In genomic region chr12:93979189-93979588, GRCh38 we compare ENCODE assay signal across 8 cellular contexts.
DNase-seq lines count a peak whose midpoint lies in the region; ATAC-seq, FAIRE-seq and TF ChIP-seq lines count a peak whose summit lies in the region.

No MANE protein-coding gene starts in this region.

- peak in 1 of 2 experiments; percentile 47 for DNase-seq in A549 (ENCODE audit: low read depth in 1 of 2, low spot score in 1 of 2)
- no peak for DNase-seq in H9
- DNase-seq in activated CD4-positive, alpha-beta memory T cell treated with anti-CD3 and anti-CD28 coated beads for 36 hours: peak; percentile 26
- DNase-seq in immature natural killer cell: peak; percentile 15 to 34 (median 17)
- no peak for DNase-seq in KG1 (lab: John Stamatoyannopoulos, UW)
- DNase-seq in cerebellar nuclear complex (lab: John Stamatoyannopoulos, UW): no peak
- no peak for DNase-seq in posterior cingulate gyrus

- H3T11ph ChIP-seq in H9 (ENCODE audit: low read length): no peak overlapping the region

- no peak overlapping the region for H2BK5ac ChIP-seq in H9 (ENCODE audit: insufficient read length, low read length)

- CTCF ChIA-PET in A549 (lab: Yijun Ruan, JAX): interaction anchor here (0.7 to 0.9 kb wide), 4 partner anchors 13 to 123 kb away, joined by 3 read pairs; no protein-coding TSS in a partner anchor
- CTCF ChIA-PET in activated CD4-positive, alpha-beta memory T cell treated with anti-CD3 and anti-CD28 coated beads for 36 hours (lab: Charles Lee): interaction anchor here (0.6 to 7.3 kb wide), 4 partner anchors 122 to 476 kb away, joined by 3 to 66 read pairs (median 20); no protein-coding TSS in a partner anchor

- WGBS in A549 (ENCODE audit: missing lambda C conversion rate): 53% methylated on average over 2 of the region's 2 CpGs
- WGBS in H9 (ENCODE audit: extremely low coverage, insufficient read length, low lambda C conversion rate): no CpG with 5 or more reads among the region's 2 CpGs

- no peak overlapping the region for H4K8ac ChIP-seq in H9 (replicated peaks; ENCODE audit: insufficient read length, low read depth, low read length)

- TF ChIP-seq CTCF in A549 (IDR thresholded peaks at IDR 0.05) (peak; percentile 49), H9 (conservative IDR thresholded peaks at IDR 0.05) (peak; percentile 49)

- peak; percentile 66 to 80 for TF ChIP-seq RAD21 in A549 (conservative IDR thresholded peaks at IDR 0.05 in 1 of 2, IDR thresholded peaks at IDR 0.05 in 1 of 2)

- H3K27me3 ChIP-seq in H9 (ENCODE audit: insufficient read depth, low read length): no peaks in the 10 kb centered on the region

- H3K4me3 ChIP-seq in A549: no peak overlapping the region

- no peak overlapping the region for H2AFZ ChIP-seq in H9 (ENCODE audit: low read length)

- no peak overlapping the region for H3K23ac ChIP-seq in H9 (ENCODE audit: insufficient read length, low read depth, low read length)

- POLR2A ChIA-PET in A549 (lab: Yijun Ruan, JAX): interaction anchor here (0.7 to 1.1 kb wide), 2 partner anchors 195 to 278 kb away, joined by 3 to 4 read pairs; no protein-coding TSS in a partner anchor
- POLR2A ChIA-PET in activated CD4-positive, alpha-beta memory T cell treated with anti-CD3 and anti-CD28 coated beads for 36 hours (lab: Charles Lee): no interaction called here

- intact Hi-C loops in activated CD4-positive, alpha-beta memory T cell treated with anti-CD3 and anti-CD28 coated beads for 36 hours (cut with micrococcal nuclease): loop anchor here (1.0 to 2.0 kb wide), 3 partner anchors 212 to 476 kb away; no protein-coding TSS in a partner anchor
- intact Hi-C loops in posterior cingulate gyrus (cut with DNase I): loop anchor here (2.0 to 10.0 kb wide), 2 partner anchors 212 to 404 kb away; partner anchors contain the start of gene SOCS2

- H2BK12ac ChIP-seq in H9 (ENCODE audit: insufficient read length, low read depth, low read length): no peak overlapping the region

- H2BK15ac ChIP-seq in H9 (ENCODE audit: low read depth, low read length): no peak overlapping the region

- no peak overlapping the region for H4K5ac ChIP-seq in H9 (ENCODE audit: insufficient read length, low read depth, low read length)

- no peak for TF ChIP-seq POLR2A in A549 (IDR thresholded peaks at IDR 0.05; ENCODE audit: low read length)

- H3K27ac ChIP-seq in A549: no peak overlapping the region
- H3K27ac ChIP-seq in H9 (ENCODE audit: insufficient read length, low read depth, low read length): no peak overlapping the region

- no peak overlapping the region for H2AK5ac ChIP-seq in H9 (ENCODE audit: insufficient read length, low read length)

- H2BK120ac ChIP-seq in H9 (ENCODE audit: low read depth, low read length, poor library complexity, severe bottlenecking): no peak overlapping the region

- no peak overlapping the region for H3K18ac ChIP-seq in H9 (ENCODE audit: insufficient read length, low read depth, low read length)

- H4K91ac ChIP-seq in H9 (ENCODE audit: insufficient read length, low read depth, low read length): no peak overlapping the region

- 0 out of 5 replicates have a peak, but pooled peaks cover 0 to 1% of the 10 kb centered on the region in 2 experiments for H3K9me3 Mint-ChIP-seq in H9
- no peaks in the 10 kb centered on the region for H3K9me3 Mint-ChIP-seq in activated CD4-positive, alpha-beta memory T cell treated with anti-CD3 and anti-CD28 coated beads for 36 hours
- H3K9me3 Mint-ChIP-seq in immature natural killer cell: no peaks in the 10 kb centered on the region
- H3K9me3 Mint-ChIP-seq in activated T-helper 17 cell treated with anti-CD3 and anti-CD28 coated beads, Interleukin-2, amount 50 U/mL, for 72 hours: no peaks in the 10 kb centered on the region

- ATAC-seq in A549: peak in 1 of 2 experiments; percentile 49; a peak in 2 of 6 replicates
- no peak for ATAC-seq in activated T-helper 17 cell treated with anti-CD3 and anti-CD28 coated beads, Interleukin-2, amount 50 U/mL, for 72 hours (replicated peaks)

- FAIRE-seq in A549 (lab: Jason Lieb, UNC): no peak

- H3K4me1 ChIP-seq in A549 (peaks cover 7% of the 10 kb centered on the region; the same call in 1 of the 3 replicates), H9 (ENCODE audit: insufficient read depth, low read length) (no peaks in the 10 kb centered on the region)

- H3K27me3 Mint-ChIP-seq in H9 (ENCODE audit: low read depth) (no peaks in the 10 kb centered on the region; the same call in 1 of the 2 replicates), immature natural killer cell (ENCODE audit: low read depth in 3 of 3) (peaks cover 0 to 3% (median 1%) of the 10 kb centered on the region in 3 donors)
- H3K27me3 Mint-ChIP-seq in activated CD4-positive, alpha-beta memory T cell treated with anti-CD3 and anti-CD28 coated beads for 36 hours: no peaks in the 10 kb centered on the region
- no peaks in the 10 kb centered on the region for H3K27me3 Mint-ChIP-seq in activated T-helper 17 cell treated with anti-CD3 and anti-CD28 coated beads, Interleukin-2, amount 50 U/mL, for 72 hours

- no peak overlapping the region for H3K56ac ChIP-seq in H9 (ENCODE audit: insufficient read length, low read depth, low read length)

- H3K27ac Mint-ChIP-seq in H9: no peak overlapping the region
- H3K27ac Mint-ChIP-seq in activated CD4-positive, alpha-beta memory T cell treated with anti-CD3 and anti-CD28 coated beads for 36 hours: no peak overlapping the region
- peak overlapping the region in 1 of 6 donors; percentile 43 for H3K27ac Mint-ChIP-seq in immature natural killer cell
- no peak overlapping the region for H3K27ac Mint-ChIP-seq in activated T-helper 17 cell treated with anti-CD3 and anti-CD28 coated beads, Interleukin-2, amount 50 U/mL, for 72 hours

- no peaks in the 10 kb centered on the region for H3K23me2 ChIP-seq in H9 (ENCODE audit: insufficient read length, low read depth, low read length, poor library complexity, severe bottlenecking)

- H3K14ac ChIP-seq in H9 (ENCODE audit: insufficient read depth, low read length): no peak overlapping the region

- no peaks in the 10 kb centered on the region for H3K79me1 ChIP-seq in H9 (ENCODE audit: insufficient read depth, low read depth, low read length, poor library complexity, severe bottlenecking)

- H3K4me2 ChIP-seq in A549: no peak overlapping the region
- no peak overlapping the region for H3K4me2 ChIP-seq in H9 (ENCODE audit: insufficient read depth, insufficient read length, low read length)

- H3K9me3 ChIP-seq in A549 (no peaks in the 10 kb centered on the region), H9 (ENCODE audit: control insufficient read depth, low read depth, low read length) (no peaks in the 10 kb centered on the region)

- H3K4ac ChIP-seq in H9 (ENCODE audit: low read depth, low read length): no peak overlapping the region

- H3K4me1 Mint-ChIP-seq in H9 (peaks cover 16 to 19% of the 10 kb centered on the region in 2 experiments), immature natural killer cell (peaks cover 0 to 7% of the 10 kb centered on the region in 2 donors)
- H3K4me1 Mint-ChIP-seq in activated CD4-positive, alpha-beta memory T cell treated with anti-CD3 and anti-CD28 coated beads for 36 hours (ENCODE audit: low read depth): peaks cover 6% of the 10 kb centered on the region
- peaks cover 19% of the 10 kb centered on the region for H3K4me1 Mint-ChIP-seq in activated T-helper 17 cell treated with anti-CD3 and anti-CD28 coated beads, Interleukin-2, amount 50 U/mL, for 72 hours

- H3K4me3 Mint-ChIP-seq in H9 (no peak overlapping the region), immature natural killer cell (no peak overlapping the region)
- H3K4me3 Mint-ChIP-seq in activated CD4-positive, alpha-beta memory T cell treated with anti-CD3 and anti-CD28 coated beads for 36 hours: no peak overlapping the region
- no peak overlapping the region for H3K4me3 Mint-ChIP-seq in activated T-helper 17 cell treated with anti-CD3 and anti-CD28 coated beads, Interleukin-2, amount 50 U/mL, for 72 hours

- peaks cover 0 to 5% (median 0%) of the 10 kb centered on the region in 3 experiments; a peak in 1 of 7 replicates for H3K36me3 Mint-ChIP-seq in H9 (ENCODE audit: insufficient read depth in 1 of 3, low read depth in 3 of 3)
- H3K36me3 Mint-ChIP-seq in activated CD4-positive, alpha-beta memory T cell treated with anti-CD3 and anti-CD28 coated beads for 36 hours: no peaks in the 10 kb centered on the region
- no peaks in the 10 kb centered on the region for H3K36me3 Mint-ChIP-seq in immature natural killer cell
- no peaks in the 10 kb centered on the region for H3K36me3 Mint-ChIP-seq in activated T-helper 17 cell treated with anti-CD3 and anti-CD28 coated beads, Interleukin-2, amount 50 U/mL, for 72 hours (ENCODE audit: low read depth)

- no peak overlapping the region for H3K9ac ChIP-seq in H9 (ENCODE audit: extremely low read depth, insufficient read length, low read length)

- H3K79me2 ChIP-seq in H9 (ENCODE audit: insufficient read depth, low read length): no peaks in the 10 kb centered on the region

- no peak overlapping the region for H2BK20ac ChIP-seq in H9 (ENCODE audit: low read depth, low read length, poor library complexity, severe bottlenecking)

- H4K20me1 ChIP-seq in H9 (ENCODE audit: control insufficient read depth, insufficient read depth, insufficient read length): peaks cover 3% of the 10 kb centered on the region

- TF ChIP-seq EP300 in A549 (IDR thresholded peaks at IDR 0.05): no peak

TF ChIP-seq in A549, 52 proteins besides CTCF, POLR2A, EP300 and RAD21:
- TF ChIP-seq SMC3 (IDR thresholded peaks at IDR 0.05): peak; percentile 56
- TF ChIP-seq GATA3 (IDR thresholded peaks at IDR 0.05; ENCODE audit: borderline replicate concordance): no peak

Comparison
In these comparisons a context has a peak if more than half of its experiments do, and no peak if none do; other contexts are left out.
1. DNase-seq: peak in activated CD4-positive, alpha-beta memory T cell treated with anti-CD3 and anti-CD28 coated beads for 36 hours (single experiment) and immature natural killer cell (3 of 3); none in H9 (single experiment), KG1 (single experiment), cerebellar nuclear complex (0 of 2) and posterior cingulate gyrus (0 of 10).